In genomic region chr6:169424821-169425240, GRCh38 we compare ENCODE assay signal across 18 cellular contexts.
DNase-seq lines count a peak whose midpoint lies in the region; ATAC-seq and TF ChIP-seq lines count a peak whose summit lies in the region.
"Had no signal": no experiment of that assay in that cellular context is flagged by ENCODE, and none has a peak within 500 bp of the region (broad histone marks: within the 10 kb centered on the region; RNA-seq: fewer than 3 reads in every experiment).

No MANE protein-coding gene starts in this region.

- no peaks in the 10 kb centered on the region for H3K4me1 Mint-ChIP-seq in activated CD8-positive, alpha-beta T cell treated with anti-CD3 and anti-CD28 coated beads, Interleukin-2, amount 10 ng/mL, durations not matched to agents 7 days and 5 days (ENCODE audit: low read depth)

- H3K9me3 ChIP-seq in thyroid gland, result no peaks in the 10 kb centered on the region
- H3K9me3 ChIP-seq: upper lobe of right lung had no signal

- H3K9me3 Mint-ChIP-seq in activated CD8-positive, alpha-beta T cell treated with anti-CD3 and anti-CD28 coated beads, Interleukin-2, amount 10 ng/mL, durations not matched to agents 7 days and 5 days (ENCODE audit: insufficient read depth), result no peaks in the 10 kb centered on the region

- peak overlapping the region; percentile 28 for H3K4me3 Mint-ChIP-seq in activated CD8-positive, alpha-beta T cell treated with anti-CD3 and anti-CD28 coated beads, Interleukin-2, amount 10 ng/mL, durations not matched to agents 7 days and 5 days
- H3K4me3 Mint-ChIP-seq: GM23338 had no signal

- POLR2A ChIA-PET in activated CD8-positive, alpha-beta T cell treated with anti-CD3 and anti-CD28 coated beads, Interleukin-2, amount 10 ng/mL, durations not matched to agents 7 days and 5 days (lab: Charles Lee), result no interaction called here

- no peaks in the 10 kb centered on the region for H3K27me3 ChIP-seq in kidney epithelial cell (ENCODE audit: control insufficient read depth, insufficient read depth, low read length)
- H3K27me3 ChIP-seq in thyroid gland, result no peaks in the 10 kb centered on the region
- H3K27me3 ChIP-seq: upper lobe of right lung had no signal

- peak overlapping the region; percentile 32 for H3K4me3 ChIP-seq in kidney epithelial cell (ENCODE audit: low read depth, low read length)
- no peak overlapping the region for H3K4me3 ChIP-seq in thyroid gland (replicated peaks in 1 of 3)
- H3K4me3 ChIP-seq: GM23338, upper lobe of right lung had no signal

- H3K27ac ChIP-seq in thyroid gland, result no peak overlapping the region
- H3K27ac ChIP-seq: upper lobe of right lung had no signal

- intact Hi-C loops in left cardiac atrium (cut with DNase I) (no loop called here), Right ventricle myocardium superior (cut with DNase I) (no loop called here), thyroid gland (cut with DNase I) (no loop called here)

- peaks cover 0 to 15% of the 10 kb centered on the region in 2 donors for H3K4me1 ChIP-seq in thyroid gland
- H3K4me1 ChIP-seq: upper lobe of right lung had no signal

- CTCF ChIA-PET in activated CD8-positive, alpha-beta T cell treated with anti-CD3 and anti-CD28 coated beads, Interleukin-2, amount 10 ng/mL, durations not matched to agents 7 days and 5 days (lab: Charles Lee), result no interaction called here

- TF ChIP-seq POLR2A in thyroid gland (IDR thresholded peaks at IDR 0.05), result no peak

- ATAC-seq in left cardiac atrium (peak; percentile 29 to 48), Right ventricle myocardium superior (ENCODE audit: poor library complexity) (no peak), HG03139 (IDR thresholded peaks at IDR 0.05; ENCODE audit: unreplicated experiment) (no peak), GM21447 (IDR thresholded peaks at IDR 0.05; ENCODE audit: unreplicated experiment) (no peak)
- ATAC-seq in activated CD8-positive, alpha-beta T cell treated with anti-CD3 and anti-CD28 coated beads, Interleukin-2, amount 10 ng/mL, durations not matched to agents 7 days and 5 days, result no peak
- ATAC-seq: GM23338, upper lobe of right lung had no signal

- H3K36me3 Mint-ChIP-seq in activated CD8-positive, alpha-beta T cell treated with anti-CD3 and anti-CD28 coated beads, Interleukin-2, amount 10 ng/mL, durations not matched to agents 7 days and 5 days (ENCODE audit: low read depth), result no peaks in the 10 kb centered on the region

- H3K27me3 Mint-ChIP-seq in activated CD8-positive, alpha-beta T cell treated with anti-CD3 and anti-CD28 coated beads, Interleukin-2, amount 10 ng/mL, durations not matched to agents 7 days and 5 days (ENCODE audit: low read depth), result no peaks in the 10 kb centered on the region

- no peak for TF ChIP-seq CTCF in kidney epithelial cell (IDR thresholded peaks at IDR 0.05; ENCODE audit: insufficient read depth, low read length, poor library complexity, severe bottlenecking)
- no peak for TF ChIP-seq CTCF in thyroid gland (IDR thresholded peaks at IDR 0.05)

- H3K27ac Mint-ChIP-seq in activated CD8-positive, alpha-beta T cell treated with anti-CD3 and anti-CD28 coated beads, Interleukin-2, amount 10 ng/mL, durations not matched to agents 7 days and 5 days, result no peak overlapping the region
- H3K27ac Mint-ChIP-seq: GM23338 had no signal

- DNase-seq in left cardiac atrium (no peak), Right ventricle myocardium superior (no peak), kidney epithelial cell (ENCODE audit: low read depth) (no peak), thyroid gland (peak; percentile 31 to 33), anterior cingulate cortex (lab: John Stamatoyannopoulos, UW) (no peak)
- no peak for DNase-seq in activated CD8-positive, alpha-beta T cell treated with anti-CD3 and anti-CD28 coated beads, Interleukin-2, amount 10 ng/mL, durations not matched to agents 7 days and 5 days
- DNase-seq: ACHN; activated CD4-positive, CD25-positive, alpha-beta regulatory T cell; activated T-cell treated with anti-CD3 and anti-CD28 coated beads for 4 hours; DMS79; glutamatergic neuron; kidney glomerular epithelial cell; NCI-H1930; SW 1271; upper lobe of right lung had no signal

- H3K36me3 ChIP-seq in kidney epithelial cell (ENCODE audit: control insufficient read depth, insufficient read depth, low read length) (no peaks in the 10 kb centered on the region), thyroid gland (no peaks in the 10 kb centered on the region)
- H3K36me3 ChIP-seq: upper lobe of right lung had no signal

- 69 to 88% methylated on average over 21 to 22 of the region's 24 CpGs for WGBS in thyroid gland, 2 donors

Comparison
In these comparisons a context has a peak if more than half of its experiments do, and no peak if none do; other contexts are left out.
1. ATAC-seq: peak in left cardiac atrium (2 of 2); none in Right ventricle myocardium superior (single experiment), activated CD8-positive, alpha-beta T cell treated with anti-CD3 and anti-CD28 coated beads, Interleukin-2, amount 10 ng/mL, durations not matched to agents 7 days and 5 days (single experiment), HG03139 (single experiment) and GM21447 (single experiment).
2. DNase-seq: peak in thyroid gland (2 of 2); none in left cardiac atrium (single experiment), Right ventricle myocardium superior (single experiment), activated CD8-positive, alpha-beta T cell treated with anti-CD3 and anti-CD28 coated beads, Interleukin-2, amount 10 ng/mL, durations not matched to agents 7 days and 5 days (single experiment), kidney epithelial cell (single experiment) and anterior cingulate cortex (0 of 58).